31 cellular contexts compared by ENCODE assay signal in genomic region chr20:62983210-62983609, GRCh38. TPM values are rescaled to one million over a fixed set of nuclear protein-coding genes. Genes with fewer than 3 reads are reported as not detected.
"Had no signal": no experiment of that assay in that cellular context is flagged by ENCODE, and none has a peak within 500 bp of the region (broad histone marks: within the 10 kb centered on the region; RNA-seq: fewer than 3 reads in every experiment).

No MANE protein-coding gene starts in this region.

- DNase-seq: activated CD4-positive, alpha-beta memory T cell treated with anti-CD3 and anti-CD28 coated beads for 36 hours; activated CD4-positive, alpha-beta T cell treated with anti-CD3 and anti-CD28 coated beads for 4 hours; activated CD8-positive, alpha-beta memory T cell treated with anti-CD3 and anti-CD28 coated beads, Interleukin-2, amount 50 U/mL, for 48 hours; activated gamma-delta T cell; activated naive CD4-positive, alpha-beta T cell treated with anti-CD3 and anti-CD28 coated beads, Interleukin-2, amount 50 U/mL, for 16 hours; activated naive CD8-positive, alpha-beta T cell treated with anti-CD3 and anti-CD28 coated beads, Interleukin-2, amount 50 U/mL, for 24 hours; activated T-cell treated with anti-CD3 and anti-CD28 coated beads, Interleukin-2, amount 50 U/mL, for 24 hours; amygdala; central memory CD4-positive, alpha-beta T cell; head of caudate nucleus; hippocampal formation; left colon; mammary epithelial cell; naive B cell; stimulated activated CD4-positive, alpha-beta T cell treated with anti-CD3 and anti-CD28 coated beads, Interleukin-15, amount 100 ng/mL, for 24 hours; stimulated activated CD4-positive, alpha-beta T cell treated with anti-CD3 and anti-CD28 coated beads, Interleukin-2, amount 100 ng/mL, for 24 hours; stimulated activated naive B cell treated with anti-CD40 and anti-IgM and Interleukin-4, amounts not matched to agents 10 μg/mL and 1 μg/mL and 100 μg/mL, for 72 hours; stomach; T-helper 9 cell; thyroid gland; upper lobe of left lung had no signal

- H3K4me1 ChIP-seq: breast epithelium, gastroesophageal sphincter, right atrium auricular region, stomach, thyroid gland had no signal

- H3K9me3 ChIP-seq: breast epithelium, gastroesophageal sphincter, right atrium auricular region, stomach, thyroid gland, upper lobe of left lung had no signal

- H3K27ac ChIP-seq: breast epithelium, gastroesophageal sphincter, right atrium auricular region, stomach, thyroid gland, upper lobe of left lung, VCaP had no signal

- H3K27me3 ChIP-seq: thyroid gland had no signal

- H3K4me3 ChIP-seq: breast epithelium, gastroesophageal sphincter, right atrium auricular region, stomach, thyroid gland, upper lobe of left lung had no signal

- ATAC-seq: activated naive CD8-positive, alpha-beta T cell treated with anti-CD3 and anti-CD28 coated beads, Interleukin-2, amount 50 U/mL, for 24 hours; gastroesophageal sphincter; left colon; stimulated activated naive B cell treated with anti-CD40 and anti-IgM and Interleukin-4, amounts not matched to agents 10 μg/mL and 1 μg/mL and 100 μg/mL, for 72 hours had no signal

- FAIRE-seq: endothelial cell of umbilical vein, keratinocyte, TTC549 had no signal

- H3K36me3 ChIP-seq: breast epithelium, gastroesophageal sphincter, right atrium auricular region, stomach, thyroid gland, upper lobe of left lung had no signal

RNA-seq across cellular contexts. Expression of gene BHLHE23, which starts 23.6 kb away (rescaled TPM):
- polyA plus RNA-seq: endothelial cell of umbilical vein, esophagus, fibroblast of lung, keratinocyte, liver, mammary epithelial cell, stomach had no signal

RNA-seq across cellular contexts. Expression of gene SLC17A9, which starts 30.7 kb away (rescaled TPM):
- polyA plus RNA-seq: keratinocyte had no signal
